19 cellular contexts compared by ENCODE assay signal in the genomic region with DNA sequence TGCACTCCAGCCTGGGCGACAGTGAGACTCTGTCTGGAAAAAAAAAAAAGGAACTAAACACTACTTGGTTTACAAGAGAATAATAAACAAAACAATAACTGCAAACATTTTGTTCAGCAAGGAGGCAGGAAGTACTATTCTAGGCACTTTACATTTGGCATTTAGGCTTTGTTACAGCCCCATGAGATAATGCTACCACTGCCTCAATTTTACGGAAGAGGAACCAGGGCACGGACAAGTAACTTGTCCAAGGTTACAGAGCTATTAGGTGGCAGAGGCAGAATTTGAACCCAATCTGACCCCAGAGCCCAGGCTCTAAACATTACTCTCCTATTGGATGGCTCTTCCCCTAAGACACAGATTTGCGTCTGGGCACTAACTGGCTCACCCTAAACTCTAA.
"Had no signal": no experiment of that assay in that cellular context is flagged by ENCODE, and none has a peak within 500 bp of the region (broad histone marks: within the 10 kb centered on the region; RNA-seq: fewer than 3 reads in every experiment).

No MANE protein-coding gene starts in this region.

- H3K36me3 ChIP-seq: left lung had no signal

- ATAC-seq: activated naive CD4-positive, alpha-beta T cell treated with anti-CD3 and anti-CD28 coated beads, Interleukin-2, amount 50 U/mL, for 72 hours; left lung; natural killer cell; T-cell had no signal

- H3K27ac Mint-ChIP-seq: activated B cell treated with CpG ODN at 0.5 μM for 24 hours; activated CD4-positive, alpha-beta memory T cell treated with anti-CD3 and anti-CD28 coated beads for 36 hours; activated naive CD4-positive, alpha-beta T cell treated with anti-CD3 and anti-CD28 coated beads, Interleukin-2, amount 50 U/mL, for 72 hours; activated T-helper 1 cell treated with anti-CD3 and anti-CD28 coated beads, Interleukin-12 subunit alpha, Interleukin-12 subunit beta, Interleukin-2, Interleukin-4 antibody, amounts not matched to agents 30 ng/mL and 10 ng/mL and 1 ng/mL, durations not matched to agents 14 hours and 24 hours and 36 hours; natural killer cell; T-cell had no signal

- H3K4me1 ChIP-seq: parathyroid adenoma had no signal

- H2AFZ ChIP-seq: parathyroid adenoma had no signal

- H3K4me1 Mint-ChIP-seq: activated B cell treated with CpG ODN at 0.5 μM for 24 hours, T-cell had no signal

- H3K27ac ChIP-seq: parathyroid adenoma, tibial nerve had no signal

- DNase-seq: activated B cell treated with CpG ODN at 0.5 μM for 24 hours; activated CD4-positive, alpha-beta memory T cell treated with anti-CD3 and anti-CD28 coated beads for 36 hours; activated CD4-positive, alpha-beta T cell treated with anti-CD3 and anti-CD28 coated beads for 4 hours; activated gamma-delta T cell treated with Interleukin-2 at 50 U/mL for 16 hours; activated T-cell treated with anti-CD3 and anti-CD28 coated beads for 4 hours; cerebellar nuclear complex; cortex of kidney; effector CD4-positive, alpha-beta T cell; hypothalamus; left lung; mesendoderm; natural killer cell; stimulated activated CD4-positive, alpha-beta T cell treated with anti-CD3 and anti-CD28 coated beads, Interleukin-2, amount 100 ng/mL, for 24 hours; stimulated activated naive CD4-positive, alpha-beta T cell treated with Interleukin-2 at 50 U/mL for 16 hours; T-cell had no signal

- H3K27me3 ChIP-seq: left lung, tibial nerve had no signal

- H3K4me3 Mint-ChIP-seq: activated B cell treated with CpG ODN at 0.5 μM for 24 hours; activated CD4-positive, alpha-beta memory T cell treated with anti-CD3 and anti-CD28 coated beads for 36 hours; activated T-helper 1 cell treated with anti-CD3 and anti-CD28 coated beads, Interleukin-12 subunit alpha, Interleukin-12 subunit beta, Interleukin-2, Interleukin-4 antibody, amounts not matched to agents 30 ng/mL and 10 ng/mL and 1 ng/mL, durations not matched to agents 14 hours and 24 hours and 36 hours; natural killer cell; T-cell had no signal

- H3K9ac ChIP-seq: parathyroid adenoma had no signal

- H3K4me3 ChIP-seq: left lung, tibial nerve had no signal

- H3K9me3 ChIP-seq: left lung, tibial nerve had no signal

- H3K36me3 Mint-ChIP-seq: activated CD4-positive, alpha-beta memory T cell treated with anti-CD3 and anti-CD28 coated beads for 36 hours; activated naive CD4-positive, alpha-beta T cell treated with anti-CD3 and anti-CD28 coated beads, Interleukin-2, amount 50 U/mL, for 72 hours; natural killer cell; T-cell had no signal

- H3K9me3 Mint-ChIP-seq: activated B cell treated with CpG ODN at 0.5 μM for 24 hours; activated CD4-positive, alpha-beta memory T cell treated with anti-CD3 and anti-CD28 coated beads for 36 hours; activated naive CD4-positive, alpha-beta T cell treated with anti-CD3 and anti-CD28 coated beads, Interleukin-2, amount 50 U/mL, for 72 hours; activated T-helper 1 cell treated with anti-CD3 and anti-CD28 coated beads, Interleukin-12 subunit alpha, Interleukin-12 subunit beta, Interleukin-2, Interleukin-4 antibody, amounts not matched to agents 30 ng/mL and 10 ng/mL and 1 ng/mL, durations not matched to agents 14 hours and 24 hours and 36 hours; natural killer cell; T-cell had no signal
